1 cellular context compared by ENCODE assay signal in genomic region chr1:35581621-35582020, GRCh38. TPM values are rescaled to one million over a fixed set of nuclear protein-coding genes. Genes with fewer than 3 reads are reported as not detected.
"Had no signal": no experiment of that assay in that cellular context is flagged by ENCODE, and none has a peak within 500 bp of the region (broad histone marks: within the 10 kb centered on the region; RNA-seq: fewer than 3 reads in every experiment).

No MANE protein-coding gene starts in this region.

RNA-seq across cellular contexts. Expression of gene TFAP2E, which starts 8.5 kb away (rescaled TPM):
- total RNA-seq: HT1080 had no signal
